In the genomic region with DNA sequence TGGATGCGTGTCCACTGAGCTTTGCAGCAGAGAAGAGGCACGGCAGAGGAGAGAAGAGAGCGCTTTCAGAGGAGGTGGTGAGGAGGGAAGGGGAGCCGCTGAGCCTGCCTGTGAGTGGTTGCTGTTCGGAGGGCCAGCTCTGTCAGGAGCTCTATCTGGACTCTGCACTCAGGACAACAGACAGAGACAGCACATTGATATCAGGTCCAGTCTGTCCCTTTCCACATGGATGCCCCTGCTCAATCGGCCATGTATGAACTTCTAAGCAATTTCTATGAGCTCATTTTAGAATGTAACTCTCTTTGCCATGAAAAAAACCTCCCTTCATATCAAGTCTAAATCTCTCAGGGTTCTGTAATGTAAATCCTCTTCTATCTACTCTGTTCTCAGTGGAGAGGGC, we compare ENCODE assay signal across 21 cellular contexts.
"Had no signal": no experiment of that assay in that cellular context is flagged by ENCODE, and none has a peak within 500 bp of the region (broad histone marks: within the 10 kb centered on the region; RNA-seq: fewer than 3 reads in every experiment).

No MANE protein-coding gene starts in this region.

- DNase-seq: activated CD4-positive, alpha-beta memory T cell treated with anti-CD3 and anti-CD28 coated beads for 36 hours; activated T-cell treated with anti-CD3 and anti-CD28 coated beads for 4 hours; colonic mucosa; erythroblast; foreskin melanocyte; hypothalamus; left ventricle myocardium superior; mucosa of descending colon; naive B cell; posterior cingulate gyrus; stimulated activated naive CD8-positive, alpha-beta T cell treated with anti-CD3 and anti-CD28 coated beads, Interleukin-15, Interleukin-2, amounts not matched to agents 100 U/mL and 50 U/mL, for 24 hours; SW 1271; T-helper 2 cell; tibial artery; WERI-Rb-1 had no signal

- H3K27me3 Mint-ChIP-seq: activated CD4-positive, alpha-beta memory T cell treated with anti-CD3 and anti-CD28 coated beads for 36 hours had no signal

- H3K36me3 Mint-ChIP-seq: activated CD4-positive, alpha-beta memory T cell treated with anti-CD3 and anti-CD28 coated beads for 36 hours; activated naive CD8-positive, alpha-beta T cell; memory B cell; naive B cell had no signal

- H3K4me1 Mint-ChIP-seq: memory B cell, naive B cell had no signal

- H3K27ac Mint-ChIP-seq: activated CD4-positive, alpha-beta memory T cell treated with anti-CD3 and anti-CD28 coated beads for 36 hours; activated naive CD8-positive, alpha-beta T cell; activated T-helper 1 cell treated with anti-CD3 and anti-CD28 coated beads, Interleukin-12 subunit alpha, Interleukin-12 subunit beta, Interleukin-2, Interleukin-4 antibody, amounts not matched to agents 30 ng/mL and 10 ng/mL and 1 ng/mL, durations not matched to agents 14 hours and 24 hours and 36 hours; memory B cell had no signal

- H3K9me3 ChIP-seq: body of pancreas, colonic mucosa, mucosa of descending colon, right atrium auricular region, tibial artery had no signal

- H3K4me3 Mint-ChIP-seq: activated CD4-positive, alpha-beta memory T cell treated with anti-CD3 and anti-CD28 coated beads for 36 hours; activated naive CD8-positive, alpha-beta T cell; activated T-helper 1 cell treated with anti-CD3 and anti-CD28 coated beads, Interleukin-12 subunit alpha, Interleukin-12 subunit beta, Interleukin-2, Interleukin-4 antibody, amounts not matched to agents 30 ng/mL and 10 ng/mL and 1 ng/mL, durations not matched to agents 14 hours and 24 hours and 36 hours; memory B cell had no signal

- H3K4me1 ChIP-seq: body of pancreas, colonic mucosa, right atrium auricular region, tibial artery had no signal

- H3K9me3 Mint-ChIP-seq: activated CD4-positive, alpha-beta memory T cell treated with anti-CD3 and anti-CD28 coated beads for 36 hours; activated T-helper 1 cell treated with anti-CD3 and anti-CD28 coated beads, Interleukin-12 subunit alpha, Interleukin-12 subunit beta, Interleukin-2, Interleukin-4 antibody, amounts not matched to agents 30 ng/mL and 10 ng/mL and 1 ng/mL, durations not matched to agents 14 hours and 24 hours and 36 hours; memory B cell had no signal

- H3K36me3 ChIP-seq: colonic mucosa, right atrium auricular region, tibial artery, WERI-Rb-1 had no signal

- H3K27me3 ChIP-seq: body of pancreas, colonic mucosa, right atrium auricular region, tibial artery had no signal

- ATAC-seq: body of pancreas; left ventricle myocardium superior; mucosa of descending colon; stimulated activated naive CD8-positive, alpha-beta T cell treated with anti-CD3 and anti-CD28 coated beads, Interleukin-15, Interleukin-2, amounts not matched to agents 100 U/mL and 50 U/mL, for 24 hours had no signal

- H3K4me3 ChIP-seq: body of pancreas, colonic mucosa, mucosa of descending colon, right atrium auricular region, skin epidermis, tibial artery had no signal

- H3K27ac ChIP-seq: body of pancreas, colonic mucosa, right atrium auricular region, skin epidermis, tibial artery, WERI-Rb-1 had no signal
